13 cellular contexts compared by ENCODE assay signal in the genomic region with DNA sequence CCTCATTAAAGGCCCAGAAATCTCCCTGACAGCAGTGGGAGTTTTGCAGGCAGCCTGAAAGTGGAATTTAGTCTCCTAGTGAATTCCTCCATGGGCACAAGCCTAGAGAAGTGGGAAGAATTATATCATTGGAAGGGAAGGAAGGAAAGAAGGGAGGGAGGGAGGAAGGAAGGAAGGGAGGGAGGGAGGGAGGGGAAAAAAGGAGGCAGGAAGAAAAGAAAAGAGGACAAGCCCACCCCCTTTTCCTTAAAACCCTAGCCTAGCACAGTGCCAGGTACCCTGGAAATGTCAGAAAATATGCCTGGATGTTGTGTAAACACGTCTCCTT.
"Had no signal": no experiment of that assay in that cellular context is flagged by ENCODE, and none has a peak within 500 bp of the region (broad histone marks: within the 10 kb centered on the region; RNA-seq: fewer than 3 reads in every experiment).

No MANE protein-coding gene starts in this region.

- H3K9me3 Mint-ChIP-seq: stimulated activated naive CD8-positive, alpha-beta T cell treated with anti-CD3 and anti-CD28 coated beads, Interleukin-15, amount 100 ng/mL, for 72 hours had no signal

- H3K4me3 Mint-ChIP-seq: stimulated activated naive CD8-positive, alpha-beta T cell treated with anti-CD3 and anti-CD28 coated beads, Interleukin-15, amount 100 ng/mL, for 72 hours had no signal

- H3K9ac ChIP-seq: parathyroid adenoma had no signal

- H3K27me3 ChIP-seq: esophagus squamous epithelium, testis, uterus had no signal

- H3K36me3 ChIP-seq: esophagus squamous epithelium, uterus had no signal

- ATAC-seq: activated CD4-positive, CD25-positive, alpha-beta regulatory T cell treated with anti-CD3 and anti-CD28 coated beads, Interleukin-2, amount 50 U/mL, for 24 hours; stimulated activated naive CD8-positive, alpha-beta T cell treated with anti-CD3 and anti-CD28 coated beads, Interleukin-15, amount 100 ng/mL, for 72 hours had no signal

- H3K9me3 ChIP-seq: esophagus squamous epithelium, testis, uterus had no signal

- H3K27ac ChIP-seq: esophagus squamous epithelium, parathyroid adenoma, testis, uterus had no signal

- H3K27me3 Mint-ChIP-seq: stimulated activated naive CD8-positive, alpha-beta T cell treated with anti-CD3 and anti-CD28 coated beads, Interleukin-15, amount 100 ng/mL, for 72 hours had no signal

- H3K4me3 ChIP-seq: esophagus squamous epithelium, testis, uterus had no signal

- H3K4me1 ChIP-seq: parathyroid adenoma, testis, uterus had no signal

- H2AFZ ChIP-seq: parathyroid adenoma had no signal

- H3K79me2 ChIP-seq: parathyroid adenoma had no signal

- H3K27ac Mint-ChIP-seq: stimulated activated naive CD8-positive, alpha-beta T cell treated with anti-CD3 and anti-CD28 coated beads, Interleukin-15, amount 100 ng/mL, for 72 hours had no signal

- H3K4me1 Mint-ChIP-seq: stimulated activated naive CD8-positive, alpha-beta T cell treated with anti-CD3 and anti-CD28 coated beads, Interleukin-15, amount 100 ng/mL, for 72 hours had no signal

- DNase-seq: activated CD4-positive, alpha-beta T cell treated with anti-CD3 and anti-CD28 coated beads, Interleukin-2, amount 50 U/mL, for 4 hours; activated T-cell treated with anti-CD3 and anti-CD28 coated beads, Interleukin-2, amount 50 U/mL, for 48 hours; aorta; esophagus squamous epithelium; foreskin fibroblast; kidney; stimulated activated CD4-positive, alpha-beta T cell treated with anti-CD3 and anti-CD28 coated beads, Interleukin-15, amount 100 ng/mL, for 24 hours; stimulated activated CD4-positive, alpha-beta T cell treated with anti-CD3 and anti-CD28 coated beads, Interleukin-4, amount 100 ng/mL, for 24 hours; stimulated activated naive CD8-positive, alpha-beta T cell treated with anti-CD3 and anti-CD28 coated beads, Interleukin-15, amount 100 ng/mL, for 72 hours; testis; uterus had no signal
